In the genomic region with DNA sequence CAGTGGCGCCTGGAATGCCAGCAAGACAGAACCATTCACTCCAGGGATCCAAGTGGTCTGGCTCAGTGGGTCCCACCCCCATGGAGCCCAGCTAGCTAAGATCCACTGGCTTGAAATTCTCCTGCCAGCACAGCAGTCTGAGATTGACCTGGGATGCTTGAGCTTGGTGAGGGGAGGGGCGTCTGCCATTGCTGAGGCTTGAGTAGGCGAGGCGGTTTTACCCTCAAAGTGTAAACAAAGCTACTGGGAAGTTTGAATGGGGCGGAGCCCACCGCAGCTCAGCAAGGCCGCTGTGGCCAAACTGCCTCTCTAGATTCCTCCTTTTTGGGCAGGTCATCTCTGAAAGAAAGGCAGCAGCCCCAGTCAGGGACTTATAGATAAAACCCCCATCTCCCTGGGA, we compare ENCODE assay signal across 27 cellular contexts.
"Had no signal": no experiment of that assay in that cellular context is flagged by ENCODE, and none has a peak within 500 bp of the region (broad histone marks: within the 10 kb centered on the region; RNA-seq: fewer than 3 reads in every experiment).

No MANE protein-coding gene starts in this region.

- H3K9me3 Mint-ChIP-seq: activated CD4-positive, alpha-beta T cell treated with anti-CD3 and anti-CD28 coated beads, Interleukin-2, amount 10 ng/mL, durations not matched to agents 7 days and 5 days had no signal

- H3K36me3 ChIP-seq: SJCRH30 had no signal

- H3K27me3 Mint-ChIP-seq: activated CD4-positive, alpha-beta T cell treated with anti-CD3 and anti-CD28 coated beads for 36 hours; activated CD4-positive, alpha-beta T cell treated with anti-CD3 and anti-CD28 coated beads, Interleukin-2, amount 10 ng/mL, durations not matched to agents 7 days and 5 days; activated naive CD4-positive, alpha-beta T cell treated with anti-CD3 and anti-CD28 coated beads, Interleukin-2, amount 50 U/mL, for 24 hours; activated naive CD8-positive, alpha-beta T cell treated with anti-CD3 and anti-CD28 coated beads, Interleukin-2, amount 10 ng/mL, durations not matched to agents 7 days and 5 days; activated T-cell treated with anti-CD3 and anti-CD28 coated beads, Interleukin-2, amount 50 U/mL, for 24 hours; brain had no signal

- H3K9me3 ChIP-seq: SJCRH30 had no signal

- H3K4me3 Mint-ChIP-seq: activated CD4-positive, alpha-beta T cell treated with anti-CD3 and anti-CD28 coated beads for 36 hours; activated CD4-positive, alpha-beta T cell treated with anti-CD3 and anti-CD28 coated beads, Interleukin-2, amount 10 ng/mL, durations not matched to agents 7 days and 5 days; activated CD8-positive, alpha-beta T cell treated with anti-CD3 and anti-CD28 coated beads, Interleukin-2, amount 10 ng/mL, durations not matched to agents 7 days and 5 days; activated naive CD4-positive, alpha-beta T cell treated with anti-CD3 and anti-CD28 coated beads, Interleukin-2, amount 50 U/mL, for 24 hours; activated naive CD8-positive, alpha-beta T cell treated with anti-CD3 and anti-CD28 coated beads, Interleukin-2, amount 10 ng/mL, durations not matched to agents 7 days and 5 days; activated T-cell treated with anti-CD3 and anti-CD28 coated beads, Interleukin-2, amount 50 U/mL, for 24 hours; brain had no signal

- H3K4me1 ChIP-seq: SJCRH30 had no signal

- H3K4me1 Mint-ChIP-seq: activated CD4-positive, alpha-beta T cell treated with anti-CD3 and anti-CD28 coated beads for 36 hours; activated CD4-positive, alpha-beta T cell treated with anti-CD3 and anti-CD28 coated beads, Interleukin-2, amount 10 ng/mL, durations not matched to agents 7 days and 5 days; activated naive CD4-positive, alpha-beta T cell treated with anti-CD3 and anti-CD28 coated beads, Interleukin-2, amount 50 U/mL, for 24 hours; activated naive CD8-positive, alpha-beta T cell treated with anti-CD3 and anti-CD28 coated beads, Interleukin-2, amount 10 ng/mL, durations not matched to agents 7 days and 5 days had no signal

- H3K27ac ChIP-seq: SJCRH30, SK-N-MC had no signal

- H3K4me3 ChIP-seq: SJCRH30, SK-N-MC had no signal

- H3K36me3 Mint-ChIP-seq: activated naive CD4-positive, alpha-beta T cell treated with anti-CD3 and anti-CD28 coated beads, Interleukin-2, amount 50 U/mL, for 24 hours; activated naive CD8-positive, alpha-beta T cell treated with anti-CD3 and anti-CD28 coated beads, Interleukin-2, amount 10 ng/mL, durations not matched to agents 7 days and 5 days had no signal

- H3K27ac Mint-ChIP-seq: activated CD4-positive, alpha-beta T cell treated with anti-CD3 and anti-CD28 coated beads for 36 hours; activated CD4-positive, alpha-beta T cell treated with anti-CD3 and anti-CD28 coated beads, Interleukin-2, amount 10 ng/mL, durations not matched to agents 7 days and 5 days; activated CD8-positive, alpha-beta T cell treated with anti-CD3 and anti-CD28 coated beads, Interleukin-2, amount 10 ng/mL, durations not matched to agents 7 days and 5 days; activated naive CD4-positive, alpha-beta T cell treated with anti-CD3 and anti-CD28 coated beads, Interleukin-2, amount 50 U/mL, for 24 hours; activated naive CD8-positive, alpha-beta T cell treated with anti-CD3 and anti-CD28 coated beads, Interleukin-2, amount 10 ng/mL, durations not matched to agents 7 days and 5 days; activated T-cell treated with anti-CD3 and anti-CD28 coated beads, Interleukin-2, amount 50 U/mL, for 24 hours; activated T-helper 2 cell treated with anti-CD3 and anti-CD28 coated beads, Interferon-gamma antibody, Interleukin-2, Interleukin-4, amounts not matched to agents 10 μg/mL and 5 μg/mL and 100 μg/mL, durations not matched to agents 14 hours and 24 hours and 36 hours; brain had no signal

- DNase-seq: activated CD4-positive, alpha-beta T cell treated with anti-CD3 and anti-CD28 coated beads for 36 hours; activated CD4-positive, alpha-beta T cell treated with anti-CD3 and anti-CD28 coated beads, Interleukin-2, amount 10 ng/mL, durations not matched to agents 7 days and 5 days; activated CD4-positive, alpha-beta T cell treated with anti-CD3 and anti-CD28 coated beads, Interleukin-2, amount 50 U/mL, for 48 hours; activated CD8-positive, alpha-beta T cell treated with anti-CD3 and anti-CD28 coated beads, Interleukin-2, amount 10 ng/mL, durations not matched to agents 7 days and 5 days; activated gamma-delta T cell; activated naive CD4-positive, alpha-beta T cell treated with Interleukin-2 at 50 U/mL for 16 hours; activated naive CD8-positive, alpha-beta T cell treated with anti-CD3 and anti-CD28 coated beads, Interleukin-2, amount 10 ng/mL, durations not matched to agents 7 days and 5 days; activated T-cell treated with anti-CD3 and anti-CD28 coated beads, Interleukin-2, amount 50 U/mL, for 24 hours; caudate nucleus; cerebellar nuclear complex; NCI-H1105; NCI-H1417 treated with DMSO at 0.1 percent for 48 hours; NCI-H187 treated with DMSO at 0.1 percent for 48 hours; NCI-H2081; NCI-H2171 treated with DMSO at 0.1 percent for 48 hours; NCI-H226; NCI-H446 treated with DMSO at 0.1 percent for 48 hours; NCI-H524; NCI-H69; NCI-H82; SHP77; SJCRH30; T1000 had no signal

- H3K27me3 ChIP-seq: SJCRH30 had no signal
